ENCODE assay signal across 11 cellular contexts in genomic region chr2:85765081-85765731, GRCh38. TPM values are rescaled to one million over a fixed set of nuclear protein-coding genes. Genes with fewer than 3 reads are reported as not detected.
DNase-seq lines count a peak whose midpoint lies in the region; ATAC-seq, FAIRE-seq and TF ChIP-seq lines count a peak whose summit lies in the region.
"Had no signal": no experiment of that assay in that cellular context is flagged by ENCODE, and none has a peak within 500 bp of the region (broad histone marks: within the 10 kb centered on the region; RNA-seq: fewer than 3 reads in every experiment).

No MANE protein-coding gene starts in this region.

- SMC1A ChIA-PET in GM12878 (lab: Charles Lee; ENCODE audit: uncharacterized antibody, unreplicated experiment) = interaction anchor here (1.1 kb wide), 1 partner anchor 20 kb away, joined by 3 read pairs; no protein-coding TSS in a partner anchor

- peaks cover 96% of the 10 kb centered on the region for H3K4me1 Mint-ChIP-seq in nephron

- no peak overlapping the region for H2AFZ ChIP-seq in GM12878 (ENCODE audit: control insufficient read depth, low read depth, low read length)

- WGBS in GM12878 (ENCODE audit: insufficient coverage, insufficient replicate concordance, low lambda C conversion rate, missing lambda C conversion rate) = 37% methylated on average over 25 of the region's 26 CpGs

- ATAC-seq in GM12878 = no peak
- ATAC-seq in GM18870 (IDR thresholded peaks at IDR 0.05; ENCODE audit: unreplicated experiment) = no peak
- ATAC-seq in left colon = no peak
- ATAC-seq: CD8-positive, alpha-beta T cell had no signal

- no peak for TF ChIP-seq POLR2A in GM12878 (IDR thresholded peaks at IDR 0.05; ENCODE audit: low read depth, low read length)

- H3K27me3 Mint-ChIP-seq in nephron (ENCODE audit: low read depth) = peaks cover 26% of the 10 kb centered on the region

- no peak for FAIRE-seq in GM12878 (lab: Jason Lieb, UNC)
- FAIRE-seq: RCC 7860 had no signal

- H3K79me2 ChIP-seq in GM12878 (ENCODE audit: control insufficient read depth, insufficient read depth, low read length) = no peaks in the 10 kb centered on the region

- no peaks in the 10 kb centered on the region for H3K4me1 ChIP-seq in GM12878 (ENCODE audit: control insufficient read depth, insufficient read depth, low read length)

- TF ChIP-seq CTCF in GM12878 (IDR thresholded peaks at IDR 0.05 in 2 of 3, conservative IDR thresholded peaks at IDR 0.05 in 1 of 3; ENCODE audit: control insufficient read depth in 2 of 3, extremely low read depth in 1 of 3, insufficient read depth in 1 of 3, low read depth in 3 of 3, low read length in 3 of 3) (no peak), nephron (IDR thresholded peaks at IDR 0.05; ENCODE audit: unreplicated experiment in 3 of 3) (no peak)

- H3K4me2 ChIP-seq in GM12878 (ENCODE audit: control insufficient read depth, insufficient read depth) = no peak overlapping the region

- no peak overlapping the region for H3K27ac ChIP-seq in GM12878 (ENCODE audit: control insufficient read depth, insufficient read depth)

- peaks cover 0 to 4% of the 10 kb centered on the region in 2 experiments; a peak in 3 of 4 replicates for H3K27me3 ChIP-seq in GM12878 (replicated peaks in 1 of 2; ENCODE audit: control insufficient read depth in 2 of 2, insufficient read depth in 2 of 2, low read length in 1 of 2)

- no peaks in the 10 kb centered on the region for H3K36me3 Mint-ChIP-seq in nephron (ENCODE audit: low read depth)
- H3K36me3 Mint-ChIP-seq: CD8-positive, alpha-beta T cell had no signal

- TF ChIP-seq EP300 in GM12878 (IDR thresholded peaks at IDR 0.05; ENCODE audit: borderline replicate concordance in 1 of 2, control insufficient read depth in 1 of 2, low read depth in 2 of 2, low read length in 2 of 2) = no peak

- in situ Hi-C loops in GM12878 (cut with MboI) = no loop called here

- no TSS peak for BruUV-seq in GM12878 (replicated peaks; lab: Mats Ljungman, UMichigan)

- CTCF ChIA-PET in GM12878 (lab: Yijun Ruan, JAX) = interaction anchor here (0.9 to 1.9 kb wide), 4 partner anchors 10 to 49 kb away, joined by 3 to 6 read pairs (median 4); no protein-coding TSS in a partner anchor

- no peak overlapping the region for H3K4me3 ChIP-seq in GM12878

- no peak for TF ChIP-seq RAD21 in GM12878 (IDR thresholded peaks at IDR 0.05; ENCODE audit: insufficient read depth, low read depth, low read length)

- H3K9ac ChIP-seq in GM12878 (ENCODE audit: control insufficient read depth, insufficient read depth, low read length) = no peak overlapping the region

- H3K4me3 Mint-ChIP-seq in nephron = peak overlapping the region; percentile 47 to 68 (median 47)
- H3K4me3 Mint-ChIP-seq: CD8-positive, alpha-beta T cell had no signal

- no peaks in the 10 kb centered on the region for H3K9me3 Mint-ChIP-seq in nephron
- H3K9me3 Mint-ChIP-seq: CD8-positive, alpha-beta T cell had no signal

- no peaks in the 10 kb centered on the region for H3K9me3 ChIP-seq in GM12878 (replicated peaks; ENCODE audit: control insufficient read depth, insufficient read depth, low read length)

- H3K36me3 ChIP-seq in GM12878 (ENCODE audit: control insufficient read depth in 2 of 2, insufficient read depth in 2 of 2, low read length in 1 of 2) = no peaks in the 10 kb centered on the region; a peak in 1 of 4 replicates

- H4K20me1 ChIP-seq in GM12878 (ENCODE audit: control insufficient read depth, insufficient read depth) = peaks cover 4% of the 10 kb centered on the region; the same call in 1 of the 2 replicates

- RAD21 ChIA-PET in GM12878 (lab: Charles Lee; ENCODE audit: unreplicated experiment) = interaction anchor here (1.8 kb wide), 1 partner anchor 49 kb away, joined by 5 read pairs; no protein-coding TSS in a partner anchor

- peak; percentile 69 for DNase-seq in DMS79 treated with DMSO at 0.1 percent for 48 hours (lab: John Stamatoyannopoulos, UW)
- DNase-seq in NCI-H1105 (lab: John Stamatoyannopoulos, UW) = peak; percentile 80
- DNase-seq in GM12878 (ENCODE audit: low read depth, low spot score) = no peak
- no peak for DNase-seq in NCI-H1092 (lab: John Stamatoyannopoulos, UW)
- DNase-seq in activated naive CD4-positive, alpha-beta T cell treated with Interleukin-2 at 50 U/mL for 16 hours = no peak
- no peak for DNase-seq in left colon
- DNase-seq: CD8-positive, alpha-beta T cell; stimulated activated CD4-positive, alpha-beta T cell treated with anti-CD3 and anti-CD28 coated beads, Interleukin-2, amount 100 ng/mL, for 24 hours had no signal

- intact Hi-C loops in GM12878 (cut with micrococcal nuclease; ENCODE audit: unreplicated experiment) = no loop called here
- intact Hi-C loops in left colon (cut with DNase I, micrococcal nuclease) = no loop called here

- peak overlapping the region; percentile 43 to 85 (median 69) for H3K27ac Mint-ChIP-seq in nephron
- H3K27ac Mint-ChIP-seq: CD8-positive, alpha-beta T cell had no signal

- POLR2A ChIA-PET in GM12878 (lab: Charles Lee) = no interaction called here

TF ChIP-seq in GM12878, 131 proteins besides CTCF, POLR2A, EP300 and RAD21:
- TF ChIP-seq, protein P1, sequence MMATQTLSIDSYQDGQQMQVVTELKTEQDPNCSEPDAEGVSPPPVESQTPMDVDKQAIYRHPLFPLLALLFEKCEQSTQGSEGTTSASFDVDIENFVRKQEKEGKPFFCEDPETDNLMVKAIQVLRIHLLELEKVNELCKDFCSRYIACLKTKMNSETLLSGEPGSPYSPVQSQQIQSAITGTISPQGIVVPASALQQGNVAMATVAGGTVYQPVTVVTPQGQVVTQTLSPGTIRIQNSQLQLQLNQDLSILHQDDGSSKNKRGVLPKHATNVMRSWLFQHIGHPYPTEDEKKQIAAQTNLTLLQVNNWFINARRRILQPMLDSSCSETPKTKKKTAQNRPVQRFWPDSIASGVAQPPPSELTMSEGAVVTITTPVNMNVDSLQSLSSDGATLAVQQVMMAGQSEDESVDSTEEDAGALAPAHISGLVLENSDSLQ (IDR thresholded peaks at IDR 0.05) = peak; percentile 53; the same call in 1 of the 2 replicates
- no peak for TF ChIP-seq SRF (IDR thresholded peaks at IDR 0.05; ENCODE audit: low read depth in 2 of 2, low read length in 2 of 2)

RNA-seq across cellular contexts. Expression of gene ATOH8, which starts 11.4 kb away (rescaled TPM):
- 0.56 and 1.6 TPM in 2 replicates for total RNA-seq in GM12878 (2013; cell fraction: nucleolus; rRNA removed)
- total RNA-seq in GM12878 (2014; rRNA removed) (not detected in 2 replicates), GM12878 (2014; rRNA removed; fragmentation: Illumina TruSeq; extraction: Trizol) (0.09 TPM in 1 of 2 replicates, not detected in the other), GM12878 (2021) (0.21 TPM in 1 of 2 replicates, not detected in the other), left colon (1 to 10 TPM; 3.4 to 4.6 TPM)
- polyA plus RNA-seq in GM12878 (2011; ENCODE audit: low read depth) = not detected
- polyA plus RNA-seq in GM12878 (2011; rRNA removed) (0.39 and 0.60 TPM in 2 replicates), GM12878 (2014; fragmentation: Illumina TruSeq; extraction: Trizol) (not detected in 2 replicates), GM12878 (2014; fragmentation: Nextera tagmentation; extraction: Ambion mirVana) (under 1 TPM in 1 of 2 experiments, not detected in 1; 0.03 TPM), GM12878 (2014; rRNA removed) (not detected in 2 replicates), GM12878 (2016; fragmentation: Nextera tagmentation; extraction: Ambion mirVana) (not detected)
- polyA plus RNA-seq in GM12878 (2011; cell fraction: cytosol; rRNA removed) = 0.72 and 1.0 TPM in 2 replicates
- polyA plus RNA-seq in GM12878 (2011; cell fraction: nucleus; rRNA removed) = 1.6 and 1.7 TPM in 2 replicates
- polyA plus RNA-seq in GM12878 (2012) = 0.07 TPM in 1 of 2 replicates, not detected in the other
- polyA minus RNA-seq in GM12878 (2011; rRNA and poly(A)+ RNA removed) = 1.0 and 1.4 TPM in 2 replicates
- 0.31 and 1.2 TPM in 2 replicates for polyA minus RNA-seq in GM12878 (2011; cell fraction: cytosol; rRNA and poly(A)+ RNA removed)
- 0.48 and 0.86 TPM in 2 replicates for polyA minus RNA-seq in GM12878 (2011; cell fraction: nucleus; rRNA and poly(A)+ RNA removed)

Comparison
In these comparisons a context has a peak if more than half of its experiments do, and no peak if none do; other contexts are left out.
1. DNase-seq: peak in DMS79 treated with DMSO at 0.1 percent for 48 hours (single experiment) and NCI-H1105 (single experiment); none in GM12878 (single experiment), NCI-H1092 (single experiment), activated naive CD4-positive, alpha-beta T cell treated with Interleukin-2 at 50 U/mL for 16 hours (single experiment) and left colon (0 of 2).